Comparison of ENCODE assay signal across 8 cellular contexts in genomic region chr1:201506092-201506491, GRCh38. TPM values are rescaled to one million over a fixed set of nuclear protein-coding genes. Genes with fewer than 3 reads are reported as not detected.
A peak's percentile ranks its signal among the peaks of the same experiment; 100 is the strongest.
DNase-seq lines count a peak whose midpoint lies in the region; ATAC-seq and TF ChIP-seq lines count a peak whose summit lies in the region.

No MANE protein-coding gene starts in this region.

- H3K27me3 ChIP-seq in mammary epithelial cell (ENCODE audit: insufficient read depth, low read length) (no peaks in the 10 kb centered on the region), muscle layer of duodenum (ENCODE audit: low read depth, low read length) (no peaks in the 10 kb centered on the region)

- H3K36me3 Mint-ChIP-seq in IgD-negative memory B cell = no peaks in the 10 kb centered on the region

- DNase-seq in AG04449 (ENCODE audit: low read depth, low spot score) = no peak
- no peak for DNase-seq in mammary epithelial cell
- DNase-seq in putamen (ENCODE audit: low spot score) = no peak
- DNase-seq in ecto neural progenitor cell (ENCODE audit: low spot score) = no peak
- no peak for DNase-seq in stimulated activated CD4-positive, alpha-beta T cell treated with anti-CD3 and anti-CD28 coated beads, Interleukin-2, amount 100 ng/mL, for 24 hours

- in situ Hi-C loops in mammary epithelial cell (cut with MboI; ENCODE audit: low sequenced_read_pairs in 2 of 2) = no loop called here

- no peaks in the 10 kb centered on the region for H4K20me1 ChIP-seq in mammary epithelial cell (ENCODE audit: insufficient read depth, low read length)

- H3K4me3 ChIP-seq in AG04449 (ENCODE audit: low read depth, low read length) (peak overlapping the region; percentile 83), mammary epithelial cell (replicated peaks in 1 of 3; ENCODE audit: insufficient read depth in 1 of 3, low read depth in 2 of 3, low read length in 3 of 3) (peak overlapping the region; percentile 63 to 70 (median 67)), muscle layer of duodenum (ENCODE audit: low read depth in 1 of 2, low read length in 2 of 2) (peak overlapping the region; percentile 84 to 86)

- dilution Hi-C loops in mammary epithelial cell (cut with HindIII; ENCODE audit: low sequenced_read_pairs) = no loop called here

- peaks cover 12 to 40% (median 21%) of the 10 kb centered on the region in 3 donors for H3K4me1 Mint-ChIP-seq in IgD-negative memory B cell

- CTCF ChIA-PET in AG04449 (lab: Yijun Ruan, JAX) (interaction anchor here (0.7 to 34.5 kb wide), 6 partner anchors 2 to 71 kb away, joined by 3 to 1139 read pairs (median 139); partner anchors contain the start of genes CSRP1 and PHLDA3), mammary epithelial cell (lab: Charles Lee; ENCODE audit: low non-redundant PET) (no interaction called here)

- BruUV-seq in mammary epithelial cell (replicated peaks; lab: Mats Ljungman, UMichigan) = no TSS peak

- H3K4me1 ChIP-seq in mammary epithelial cell (ENCODE audit: insufficient read depth, low read length) (peaks cover 56% of the 10 kb centered on the region), muscle layer of duodenum (ENCODE audit: control insufficient read depth in 1 of 2, insufficient read depth in 2 of 2, low read length in 2 of 2) (peaks cover 23 to 27% of the 10 kb centered on the region in 2 donors)

- ATAC-seq in GM19328 (IDR thresholded peaks at IDR 0.05; ENCODE audit: unreplicated experiment) = no peak

- POLR2A ChIA-PET in AG04449 (lab: Yijun Ruan, JAX) = interaction anchor here (0.9 to 4.1 kb wide), 4 partner anchors 19 to 44 kb away, joined by 4 to 25 read pairs (median 6); partner anchors contain the start of gene PHLDA3

- H3K27me3 Mint-ChIP-seq in IgD-negative memory B cell = no peaks in the 10 kb centered on the region

- H3K27ac ChIP-seq in mammary epithelial cell (ENCODE audit: insufficient read depth, low read depth, low read length) (peak overlapping the region; percentile 72), muscle layer of duodenum (ENCODE audit: low read length) (peak overlapping the region; percentile 97)

- H2AFZ ChIP-seq in mammary epithelial cell (ENCODE audit: low read depth, low read length) = peak overlapping the region; percentile 90

- peak overlapping the region; percentile 89 to 97 (median 96) for H3K4me3 Mint-ChIP-seq in IgD-negative memory B cell

- no peaks in the 10 kb centered on the region for H3K9me3 Mint-ChIP-seq in IgD-negative memory B cell

- 0% methylated on average over 2 of the region's 3 CpGs for WGBS in mammary epithelial cell (ENCODE audit: low coverage, missing lambda C conversion rate)

- TF ChIP-seq CTCF in AG04449 (IDR thresholded peaks at IDR 0.05; ENCODE audit: insufficient read depth, low read length, missing control alignments) = no peak
- TF ChIP-seq CTCF in mammary epithelial cell (conservative IDR thresholded peaks at IDR 0.05 in 1 of 2, IDR thresholded peaks at IDR 0.05 in 1 of 2; ENCODE audit: extremely low read depth in 1 of 2, insufficient read depth in 1 of 2, low read depth in 1 of 2, low read length in 2 of 2) = no peak

- peaks cover 62% of the 10 kb centered on the region for H3K79me2 ChIP-seq in mammary epithelial cell (ENCODE audit: insufficient read depth, low read length)

- H3K27ac Mint-ChIP-seq in IgD-negative memory B cell = peak overlapping the region; percentile 81 to 89 (median 84)

- H3K4me2 ChIP-seq in mammary epithelial cell (ENCODE audit: insufficient read depth, low read depth, low read length) = peak overlapping the region; percentile 94

- H3K9ac ChIP-seq in mammary epithelial cell (ENCODE audit: insufficient read depth, low read length) = peak overlapping the region; percentile 82

- intact Hi-C loops in mammary epithelial cell (cut with micrococcal nuclease) = loop anchor here (10.0 kb wide), 1 partner anchor 221 kb away; the partner anchor contains the start of gene PKP1

- H3K9me3 ChIP-seq in mammary epithelial cell (replicated peaks; ENCODE audit: insufficient read depth, low read length) (no peaks in the 10 kb centered on the region), muscle layer of duodenum (ENCODE audit: control insufficient read depth in 1 of 2, low read length in 2 of 2) (no peaks in the 10 kb centered on the region)

- H3K36me3 ChIP-seq in mammary epithelial cell (ENCODE audit: insufficient read depth, low read length) (no peaks in the 10 kb centered on the region), muscle layer of duodenum (ENCODE audit: control insufficient read depth in 1 of 2, insufficient read depth in 2 of 2, low read length in 2 of 2) (peaks cover 0 to 7% of the 10 kb centered on the region in 2 donors)

RNA-seq across cellular contexts. Expression of gene CSRP1, which starts 0.8 kb away (rescaled TPM):
- polyA plus RNA-seq in IgD-negative memory B cell = 53.4 TPM
- 100 to 1,000 TPM; 145 to 609 TPM for total RNA-seq in mammary epithelial cell
- 231 TPM for polyA plus RNA-seq in mammary epithelial cell
- polyA minus RNA-seq in mammary epithelial cell = 209 TPM

RNA-seq across cellular contexts. Expression of gene NAV1, which starts 32.8 kb away (rescaled TPM):
- polyA plus RNA-seq in IgD-negative memory B cell (1.3 TPM), mammary epithelial cell (48.9 TPM)
- total RNA-seq in mammary epithelial cell = 10 to 100 TPM; 24.3 to 94.2 TPM
- polyA minus RNA-seq in mammary epithelial cell = 177 TPM

RNA-seq across cellular contexts. Expression of gene PHLDA3, which starts 37.1 kb away (rescaled TPM):
- 0.64 TPM for polyA plus RNA-seq in IgD-negative memory B cell
- total RNA-seq in mammary epithelial cell = 100 to 1,000 TPM; 132 to 205 TPM
- 96.4 TPM for polyA plus RNA-seq in mammary epithelial cell
- 27.0 TPM for polyA minus RNA-seq in mammary epithelial cell

Comparison
In these comparisons a context has a peak if more than half of its experiments do, and no peak if none do; other contexts are left out.
1. RNA of gene NAV1, which starts 32.8 kb away (polyA plus RNA-seq): 48.9 TPM in mammary epithelial cell (single experiment); 1.3 TPM in IgD-negative memory B cell (single experiment); every median in the first group is over 10 times any median in the second.
2. RNA of gene PHLDA3, which starts 37.1 kb away (polyA plus RNA-seq): 96.4 TPM in mammary epithelial cell (single experiment); 0.64 TPM in IgD-negative memory B cell (single experiment); every median in the first group is over 10 times any median in the second.
3. Peak in every context shown above with its lines, with median percentiles within 50 percentile points of each other: H3K4me3 ChIP-seq.